ENCODE assay signal across 24 cellular contexts in genomic region chr10:110721406-110722038, GRCh38.
DNase-seq lines count a peak whose midpoint lies in the region; ATAC-seq, FAIRE-seq and TF ChIP-seq lines count a peak whose summit lies in the region.
"Had no signal": no experiment of that assay in that cellular context is flagged by ENCODE, and none has a peak within 500 bp of the region (broad histone marks: within the 10 kb centered on the region; RNA-seq: fewer than 3 reads in every experiment).

No MANE protein-coding gene starts in this region.

- TF ChIP-seq CTCF in DOHH2 (IDR thresholded peaks at IDR 0.05; ENCODE audit: low read depth, low read length, poor library complexity, severe bottlenecking) (no peak), psoas muscle (IDR thresholded peaks at IDR 0.05) (no peak), type B pancreatic cell (conservative IDR thresholded peaks at IDR 0.05) (no peak), dorsolateral prefrontal cortex (IDR thresholded peaks at IDR 0.05 in 54 of 56, conservative IDR thresholded peaks at IDR 0.05 in 2 of 56; ENCODE audit: low read depth in 1 of 56, partially characterized antibody in 56 of 56) (no peak)

- no peaks in the 10 kb centered on the region for H4K20me1 ChIP-seq in DOHH2 (ENCODE audit: control insufficient read depth, insufficient read depth, low read depth, low read length)

- H3K27ac Mint-ChIP-seq in type B pancreatic cell = no peak overlapping the region
- H3K27ac Mint-ChIP-seq: GM23338, IgD-negative memory B cell had no signal

- no peak for DNase-seq in GM12892 (ENCODE audit: insufficient read length)
- peak in 14 of 61 donors; percentile 7 to 65 (median 18) for DNase-seq in caudate nucleus (lab: John Stamatoyannopoulos, UW)
- peak in 1 of 2 donors; percentile 69 for DNase-seq in psoas muscle
- no peak for DNase-seq in SIG-M5 treated with dmso at 0.1 percent for 504 hours (lab: John Stamatoyannopoulos, UW; ENCODE audit: unreplicated experiment)
- DNase-seq in type B pancreatic cell (ENCODE audit: extremely low spot score, unreplicated experiment) = no peak
- DNase-seq in dorsolateral prefrontal cortex = no peak
- DNase-seq: C1 segment of cervical spinal cord; CD4-positive, alpha-beta memory T cell; COR-L47; DMS53; MM.1S; NCI-H2029 treated with DMSO at 0.1 percent for 48 hours; NCI-H446 treated with DMSO at 0.1 percent for 48 hours; NCI-H526; OCI-M1; Peyer's patch; SIG-M5; SK-N-SH had no signal

- H3K9me3 Mint-ChIP-seq in type B pancreatic cell = peaks cover 5% of the 10 kb centered on the region
- H3K9me3 Mint-ChIP-seq: GM23338, IgD-negative memory B cell had no signal

- H3K27ac ChIP-seq in DOHH2 (ENCODE audit: low read depth, low read length) = no peak overlapping the region
- peak overlapping the region; percentile 62 for H3K27ac ChIP-seq in caudate nucleus (ENCODE audit: low read depth, low read length)
- H3K27ac ChIP-seq in psoas muscle = peak overlapping the region; percentile 94
- no peak overlapping the region for H3K27ac ChIP-seq in dorsolateral prefrontal cortex
- H3K27ac ChIP-seq: KMS-11, Peyer's patch had no signal

- H3K9me3 ChIP-seq in DOHH2 (ENCODE audit: control insufficient read depth, insufficient read depth, low read length) = no peaks in the 10 kb centered on the region
- H3K9me3 ChIP-seq in psoas muscle = no peaks in the 10 kb centered on the region
- H3K9me3 ChIP-seq: HAP-1, Peyer's patch, SK-N-SH had no signal

- H3K27me3 Mint-ChIP-seq in type B pancreatic cell = no peaks in the 10 kb centered on the region
- H3K27me3 Mint-ChIP-seq: CD4-positive, alpha-beta memory T cell had no signal

- H3K36me3 ChIP-seq in DOHH2 (ENCODE audit: control insufficient read depth, low read length) (no peaks in the 10 kb centered on the region), psoas muscle (ENCODE audit: insufficient read depth in 1 of 2, low read depth in 1 of 2) (no peaks in the 10 kb centered on the region)
- H3K36me3 ChIP-seq: HAP-1, Peyer's patch had no signal

- peak; percentile 33 for FAIRE-seq in GM12892 (lab: Jason Lieb, UNC)
- FAIRE-seq: G401.6 had no signal

- H3K4me3 Mint-ChIP-seq in type B pancreatic cell = no peak overlapping the region
- H3K4me3 Mint-ChIP-seq: CD4-positive, alpha-beta memory T cell; GM23338 had no signal

- H3K4me3 ChIP-seq in DOHH2 (ENCODE audit: low read length) = no peak overlapping the region; the same call in 1 of the 2 replicates
- H3K4me3 ChIP-seq in psoas muscle = no peak overlapping the region
- no peak overlapping the region for H3K4me3 ChIP-seq in dorsolateral prefrontal cortex
- H3K4me3 ChIP-seq: GM23338, HAP-1, Peyer's patch had no signal

- peaks cover 10% of the 10 kb centered on the region for H3K4me1 Mint-ChIP-seq in type B pancreatic cell (ENCODE audit: unreplicated experiment)

- no peaks in the 10 kb centered on the region for H3K79me2 ChIP-seq in DOHH2 (ENCODE audit: control insufficient read depth, low read length)

- H3K27me3 ChIP-seq in DOHH2 (ENCODE audit: control insufficient read depth, low read length) = no peaks in the 10 kb centered on the region
- no peaks in the 10 kb centered on the region for H3K27me3 ChIP-seq in psoas muscle (ENCODE audit: insufficient read depth in 3 of 3, low read length in 2 of 3)
- H3K27me3 ChIP-seq in dorsolateral prefrontal cortex = no peaks in the 10 kb centered on the region
- H3K27me3 ChIP-seq: Peyer's patch had no signal

- H3K4me2 ChIP-seq in DOHH2 (ENCODE audit: low read length) = peak overlapping the region; percentile 97; the same call in 1 of the 2 replicates
- H3K4me2 ChIP-seq: GM23338, KMS-11, SK-N-SH had no signal

- H3K36me3 Mint-ChIP-seq in type B pancreatic cell = no peaks in the 10 kb centered on the region
- H3K36me3 Mint-ChIP-seq: CD4-positive, alpha-beta memory T cell had no signal

- ATAC-seq in psoas muscle = peak; percentile 10 to 62 (median 48)
- ATAC-seq: GM23338 had no signal

- intact Hi-C loops in psoas muscle (cut with DNase I) = no loop called here
- intact Hi-C loops in dorsolateral prefrontal cortex (cut with DNase I) = no loop called here

- TF ChIP-seq POLR2A in GM12892 (IDR thresholded peaks at IDR 0.05; ENCODE audit: low read depth, low read length) = no peak

- peaks cover 76% of the 10 kb centered on the region for H3K4me1 ChIP-seq in DOHH2 (ENCODE audit: control insufficient read depth, low read length)
- H3K4me1 ChIP-seq in psoas muscle = peaks cover 81% of the 10 kb centered on the region

- H3K9me2 ChIP-seq in DOHH2 (replicated peaks; ENCODE audit: control insufficient read depth, low read length) = no peaks in the 10 kb centered on the region
- H3K9me2 ChIP-seq: SK-N-SH had no signal

- H3F3A ChIP-seq in DOHH2 (ENCODE audit: control insufficient read depth, insufficient read depth) = peaks cover 9% of the 10 kb centered on the region

- 30 to 64% (median 36%) methylated on average over 9 of the region's 9 CpGs for WGBS in psoas muscle, 3 donors

Comparison
In these comparisons a context has a peak if more than half of its experiments do, and no peak if none do; other contexts are left out.
1. H3K27ac ChIP-seq: peak in caudate nucleus (single experiment) and psoas muscle (single experiment); none in DOHH2 (single experiment) and dorsolateral prefrontal cortex (0 of 59).